8 cellular contexts compared by ENCODE assay signal in the genomic region with DNA sequence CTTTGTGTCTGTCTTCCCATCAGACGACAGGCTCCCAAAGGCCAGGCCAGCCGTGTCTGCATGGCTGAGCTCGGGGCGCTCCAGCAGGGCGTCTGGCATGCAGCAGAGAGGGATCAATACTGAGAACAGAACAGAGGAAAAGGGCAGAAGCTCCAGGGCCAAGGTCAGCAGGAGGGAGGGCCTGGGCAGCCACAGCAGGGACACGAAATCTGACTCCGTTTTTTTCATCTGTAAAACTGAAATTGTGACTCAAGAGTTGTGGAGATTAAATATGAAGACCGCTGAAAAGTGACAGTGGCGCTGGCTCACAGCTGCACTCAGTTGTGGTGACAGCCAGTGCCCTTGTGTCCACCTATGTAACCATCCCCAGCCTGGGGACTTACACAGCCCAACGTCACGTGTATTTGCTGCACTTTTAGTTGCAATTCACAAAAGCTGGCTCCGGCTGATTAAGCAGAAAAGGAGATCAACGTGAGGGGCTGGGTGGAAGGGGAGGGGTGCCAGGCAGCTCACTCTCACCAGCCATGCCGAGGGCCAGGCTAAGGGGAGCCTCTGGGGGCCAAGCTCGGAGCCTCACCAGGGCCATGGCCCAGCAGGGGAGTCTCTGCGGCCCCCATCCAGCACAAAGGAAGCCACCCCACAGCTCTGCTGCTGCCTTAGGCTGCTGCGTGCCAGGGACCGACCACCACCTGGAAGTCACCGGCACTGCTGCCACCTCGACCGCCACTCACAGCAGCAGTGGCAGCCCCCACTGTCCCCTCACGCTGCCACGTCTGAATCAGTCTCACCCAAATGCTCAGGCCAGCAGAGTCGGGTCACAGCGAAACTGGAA.
DNase-seq lines count a peak whose midpoint lies in the region; ATAC-seq and TF ChIP-seq lines count a peak whose summit lies in the region.

No MANE protein-coding gene starts in this region.

- peak overlapping the region; percentile 47 for H3K9ac ChIP-seq in PC-3 (ENCODE audit: low read length)

- no peak overlapping the region for H3K27ac ChIP-seq in PC-3 (ENCODE audit: low read length)
- H3K27ac ChIP-seq in left ventricle myocardium inferior (replicated peaks), result no peak overlapping the region

- no peaks in the 10 kb centered on the region for H3K9me2 ChIP-seq in PC-3 (replicated peaks; ENCODE audit: low read length)

- peaks cover 14% of the 10 kb centered on the region for H3K36me3 Mint-ChIP-seq in stimulated activated naive CD8-positive, alpha-beta T cell treated with anti-CD3 and anti-CD28 coated beads, Interleukin-15, Interleukin-2, amounts not matched to agents 100 ng/mL and 50 ng/mL, for 24 hours (ENCODE audit: low read depth)

- peak overlapping the region; percentile 75 for H3K27ac Mint-ChIP-seq in stimulated activated naive CD8-positive, alpha-beta T cell treated with anti-CD3 and anti-CD28 coated beads, Interleukin-15, Interleukin-2, amounts not matched to agents 100 ng/mL and 50 ng/mL, for 24 hours

- intact Hi-C loops in PC-3 (cut with micrococcal nuclease) (loop anchor here (2.0 to 5.0 kb wide), 2 partner anchors 104 to 1416 kb away; no protein-coding TSS in a partner anchor), left ventricle myocardium inferior (cut with micrococcal nuclease) (no loop called here)

- H4K20me1 ChIP-seq in PC-3 (ENCODE audit: low read length), result no peaks in the 10 kb centered on the region

- H2AFZ ChIP-seq in PC-3 (ENCODE audit: low read length), result peak overlapping the region; percentile 85

- BruUV-seq in PC-3 (replicated peaks; lab: Mats Ljungman, UMichigan), result no TSS peak

- H3K4me1 Mint-ChIP-seq in stimulated activated naive CD8-positive, alpha-beta T cell treated with anti-CD3 and anti-CD28 coated beads, Interleukin-15, Interleukin-2, amounts not matched to agents 100 ng/mL and 50 ng/mL, for 24 hours (ENCODE audit: low read depth), result peaks cover 9% of the 10 kb centered on the region

- H3K27me3 Mint-ChIP-seq in stimulated activated naive CD8-positive, alpha-beta T cell treated with anti-CD3 and anti-CD28 coated beads, Interleukin-15, Interleukin-2, amounts not matched to agents 100 ng/mL and 50 ng/mL, for 24 hours, result no peaks in the 10 kb centered on the region

- 0 out of 2 replicates have a peak, but pooled peaks cover 10% of the 10 kb centered on the region for H3K79me2 ChIP-seq in PC-3 (ENCODE audit: low read length)

- H3K36me3 ChIP-seq in PC-3 (ENCODE audit: low read depth, low read length), result peaks cover 5% of the 10 kb centered on the region; the same call in 1 of the 2 replicates
- H3K36me3 ChIP-seq in left ventricle myocardium inferior, result no peaks in the 10 kb centered on the region

- POLR2A ChIA-PET in PC-3 (lab: Charles Lee; ENCODE audit: unreplicated experiment), result no interaction called here

- no peaks in the 10 kb centered on the region for H3K9me3 ChIP-seq in PC-3 (ENCODE audit: low read length)
- no peaks in the 10 kb centered on the region for H3K9me3 ChIP-seq in left ventricle myocardium inferior (replicated peaks)

- peak; percentile 58 for DNase-seq in D341Med (ENCODE audit: low spot score)
- no peak for DNase-seq in PC-3
- DNase-seq in left ventricle myocardium inferior, result no peak
- no peak for DNase-seq in effector CD8-positive, alpha-beta T cell (lab: John Stamatoyannopoulos, UW)
- DNase-seq in NCI-H2227 treated with DMSO at 0.1 percent for 48 hours (lab: John Stamatoyannopoulos, UW), result no peak

- H3K9me3 Mint-ChIP-seq in stimulated activated naive CD8-positive, alpha-beta T cell treated with anti-CD3 and anti-CD28 coated beads, Interleukin-15, Interleukin-2, amounts not matched to agents 100 ng/mL and 50 ng/mL, for 24 hours, result no peaks in the 10 kb centered on the region

- H3K27me3 ChIP-seq in PC-3 (ENCODE audit: low read length) (no peaks in the 10 kb centered on the region), left ventricle myocardium inferior (ENCODE audit: low read depth) (no peaks in the 10 kb centered on the region)

- no peak overlapping the region for H3K4me3 Mint-ChIP-seq in stimulated activated naive CD8-positive, alpha-beta T cell treated with anti-CD3 and anti-CD28 coated beads, Interleukin-15, Interleukin-2, amounts not matched to agents 100 ng/mL and 50 ng/mL, for 24 hours

- H3K4me3 ChIP-seq in PC-3 (ENCODE audit: low read length) (no peak overlapping the region), left ventricle myocardium inferior (peak overlapping the region; percentile 43)

- TF ChIP-seq CTCF in PC-3 (conservative IDR thresholded peaks at IDR 0.05; ENCODE audit: low read depth, low read length), result no peak
- no peak for TF ChIP-seq CTCF in left ventricle myocardium inferior (IDR thresholded peaks at IDR 0.05; ENCODE audit: borderline replicate concordance)

- H3F3A ChIP-seq in PC-3 (ENCODE audit: low read length, unreplicated experiment), result no peaks in the 10 kb centered on the region

- H3K4me1 ChIP-seq in PC-3 (ENCODE audit: insufficient read depth, low read length) (peaks cover 4% of the 10 kb centered on the region; the same call in 1 of the 2 replicates), left ventricle myocardium inferior (peaks cover 8% of the 10 kb centered on the region)

- peak overlapping the region; percentile 70 for H3K4me2 ChIP-seq in PC-3 (ENCODE audit: low read length)

- CTCF ChIA-PET in PC-3 (lab: Charles Lee), result interaction anchor here (0.6 kb wide), 2 partner anchors 78 to 159 kb away, joined by 3 read pairs; no protein-coding TSS in a partner anchor

- ATAC-seq in HG02623 (IDR thresholded peaks at IDR 0.05; ENCODE audit: unreplicated experiment) (peak; percentile 8), PC-3 (no peak; the same call in 1 of the 2 replicates), GM18519 (IDR thresholded peaks at IDR 0.05; ENCODE audit: low FRiP score, unreplicated experiment) (no peak)
